Comparison of ENCODE assay signal across 30 cellular contexts in genomic region chr5:152269533-152269932, GRCh38.
"Had no signal": no experiment of that assay in that cellular context is flagged by ENCODE, and none has a peak within 500 bp of the region (broad histone marks: within the 10 kb centered on the region; RNA-seq: fewer than 3 reads in every experiment).

No MANE protein-coding gene starts in this region.

- H3K36me3 ChIP-seq: left lung, neural progenitor cell, neutrophil, right atrium auricular region, stomach, thyroid gland, transverse colon, upper lobe of left lung, vagina had no signal

- H3K36me3 Mint-ChIP-seq: mesothelial cell of epicardium; naive B cell; natural killer cell; neural progenitor cell; stimulated activated naive B cell treated with anti-CD40 and anti-IgM and Interleukin-4, amounts not matched to agents 10 μg/mL and 1 μg/mL and 100 μg/mL, for 72 hours had no signal

- H3K4me3 ChIP-seq: left lung, lung, neural progenitor cell, right atrium auricular region, skin epidermis, stomach, testis, thyroid gland, transverse colon, upper lobe of left lung, vagina had no signal

- H2AFZ ChIP-seq: neural progenitor cell had no signal

- FAIRE-seq: keratinocyte had no signal

- DNase-seq: hippocampal formation; kidney glomerular epithelial cell; left cardiac atrium; left lung; mesendoderm; naive B cell; natural killer cell; nephron progenitor cell; occipital lobe; stimulated activated CD4-positive, alpha-beta T cell treated with anti-CD3 and anti-CD28 coated beads, Interleukin-12 subunit alpha, Interleukin-12 subunit beta, amount 100 ng/mL, for 4 hours; stimulated activated CD4-positive, alpha-beta T cell treated with anti-CD3 and anti-CD28 coated beads, Interleukin-15, amount 100 ng/mL, for 24 hours; stimulated activated CD4-positive, alpha-beta T cell treated with anti-CD3 and anti-CD28 coated beads, Interleukin-2, amount 100 ng/mL, for 24 hours; stimulated activated CD4-positive, alpha-beta T cell treated with anti-CD3 and anti-CD28 coated beads, Interleukin-4, amount 100 ng/mL, for 1 hour; stimulated activated naive B cell treated with anti-CD40 and anti-IgM and Interleukin-4, amounts not matched to agents 10 μg/mL and 1 μg/mL and 100 μg/mL, for 72 hours; stimulated activated naive CD8-positive, alpha-beta T cell treated with anti-CD3 and anti-CD28 coated beads, Interleukin-15, Interleukin-2, amounts not matched to agents 100 U/mL and 50 U/mL, for 24 hours; stomach; testis; thyroid gland; transverse colon; upper lobe of left lung had no signal

- H3K9ac ChIP-seq: neural progenitor cell had no signal

- H3K9me3 Mint-ChIP-seq: mesothelial cell of epicardium, naive B cell, nephron progenitor cell had no signal

- H3K27me3 Mint-ChIP-seq: stimulated activated naive B cell treated with anti-CD40 and anti-IgM and Interleukin-4, amounts not matched to agents 10 μg/mL and 1 μg/mL and 100 μg/mL, for 72 hours had no signal

- H3K4me1 Mint-ChIP-seq: naive B cell; natural killer cell; neural progenitor cell; stimulated activated naive B cell treated with anti-CD40 and anti-IgM and Interleukin-4, amounts not matched to agents 10 μg/mL and 1 μg/mL and 100 μg/mL, for 72 hours had no signal

- H3K9me3 ChIP-seq: left lung, neutrophil, right atrium auricular region, stomach, testis, thyroid gland, transverse colon, upper lobe of left lung, vagina had no signal

- H3K4me2 ChIP-seq: neural progenitor cell had no signal

- H3K27ac Mint-ChIP-seq: mesothelial cell of epicardium; naive B cell; natural killer cell; nephron progenitor cell; neural progenitor cell; progenitor cell of endocrine pancreas; stimulated activated naive B cell treated with anti-CD40 and anti-IgM and Interleukin-4, amounts not matched to agents 10 μg/mL and 1 μg/mL and 100 μg/mL, for 72 hours had no signal

- ATAC-seq: natural killer cell; sciatic nerve; stimulated activated naive B cell treated with anti-CD40 and anti-IgM and Interleukin-4, amounts not matched to agents 10 μg/mL and 1 μg/mL and 100 μg/mL, for 72 hours; stimulated activated naive CD8-positive, alpha-beta T cell treated with anti-CD3 and anti-CD28 coated beads, Interleukin-15, Interleukin-2, amounts not matched to agents 100 U/mL and 50 U/mL, for 24 hours had no signal

- H3K27ac ChIP-seq: left lung, neural progenitor cell, neutrophil, right atrium auricular region, skin epidermis, stomach, testis, thyroid gland, transverse colon, upper lobe of left lung, vagina had no signal

- H3K4me3 Mint-ChIP-seq: mesothelial cell of epicardium; naive B cell; natural killer cell; nephron progenitor cell; neural progenitor cell; stimulated activated naive B cell treated with anti-CD40 and anti-IgM and Interleukin-4, amounts not matched to agents 10 μg/mL and 1 μg/mL and 100 μg/mL, for 72 hours had no signal

- H3K27me3 ChIP-seq: left lung, neutrophil, right atrium auricular region, stomach, testis, thyroid gland, transverse colon, upper lobe of left lung, vagina had no signal

- H3K4me1 ChIP-seq: left lung, neural progenitor cell, stomach, testis, transverse colon, vagina had no signal
